Comparison of ENCODE assay signal across 19 cellular contexts in genomic region chr16:14378684-14379467, GRCh38.
DNase-seq lines count a peak whose midpoint lies in the region; ATAC-seq, FAIRE-seq and TF ChIP-seq lines count a peak whose summit lies in the region.
"Had no signal": no experiment of that assay in that cellular context is flagged by ENCODE, and none has a peak within 500 bp of the region (broad histone marks: within the 10 kb centered on the region; RNA-seq: fewer than 3 reads in every experiment).

No MANE protein-coding gene starts in this region.

- H3K4me1 ChIP-seq in HepG2 (ENCODE audit: insufficient read depth, low read length) (peaks cover 58% of the 10 kb centered on the region), right lobe of liver (no peaks in the 10 kb centered on the region)
- H3K4me1 ChIP-seq: adrenal gland, prostate gland had no signal

- H4K20me1 ChIP-seq in HepG2 (ENCODE audit: insufficient read depth, low read length) = no peaks in the 10 kb centered on the region

- H3K4me1 Mint-ChIP-seq in T-cell = peaks cover 0 to 5% (median 0%) of the 10 kb centered on the region in 3 donors

- ATAC-seq in HepG2 (peak; percentile 81), right lobe of liver (no peak), T-cell (replicated peaks in 1 of 4) (no peak)
- ATAC-seq: activated CD8-positive, alpha-beta T cell treated with anti-CD3 and anti-CD28 coated beads for 36 hours; left ventricle myocardium superior had no signal

- in situ Hi-C loops in HepG2 (cut with HindIII; ENCODE audit: extremely low pct_ligation_motif_present, low pct_unique_long_range_greater_than_20kb) = no loop called here

- H3K27me3 ChIP-seq in HepG2 (ENCODE audit: control insufficient read depth in 1 of 2, insufficient read depth in 2 of 2, low read length in 2 of 2) (no peaks in the 10 kb centered on the region), right lobe of liver (no peaks in the 10 kb centered on the region), dorsolateral prefrontal cortex (no peaks in the 10 kb centered on the region)
- H3K27me3 ChIP-seq: adrenal gland, SJSA1 had no signal

- no peak overlapping the region for H3K27ac Mint-ChIP-seq in T-cell
- H3K27ac Mint-ChIP-seq: activated CD8-positive, alpha-beta T cell treated with anti-CD3 and anti-CD28 coated beads for 36 hours; naive B cell had no signal

- POLR2A ChIA-PET in HepG2 (lab: Yijun Ruan, JAX) = interaction anchor here (1.0 to 1.9 kb wide), 5 partner anchors 10 to 60 kb away, joined by 3 to 11 read pairs (median 4); no protein-coding TSS in a partner anchor
- POLR2A ChIA-PET in T-cell (lab: Charles Lee) = no interaction called here

- no peaks in the 10 kb centered on the region for H3K9me3 Mint-ChIP-seq in T-cell
- H3K9me3 Mint-ChIP-seq: activated CD8-positive, alpha-beta T cell treated with anti-CD3 and anti-CD28 coated beads for 36 hours had no signal

- CTCF ChIA-PET in HepG2 (lab: Yijun Ruan, JAX; ENCODE audit: low intra/inter-chr PET ratio, low total read pairs) (no interaction called here), T-cell (lab: Charles Lee) (no interaction called here)

- TF ChIP-seq CTCF in HepG2 (CRISPR knock-in tag; IDR thresholded peaks at IDR 0.05) (0 out of 2 replicates have a peak, but pooled peaks have one; percentile 5), right lobe of liver (IDR thresholded peaks at IDR 0.05) (no peak), dorsolateral prefrontal cortex (IDR thresholded peaks at IDR 0.05 in 54 of 56, conservative IDR thresholded peaks at IDR 0.05 in 2 of 56; ENCODE audit: low read depth in 1 of 56, partially characterized antibody in 56 of 56) (no peak)

- H3K36me3 ChIP-seq in HepG2 (replicated peaks in 1 of 2; ENCODE audit: control insufficient read depth in 1 of 2, insufficient read depth in 2 of 2, low read length in 2 of 2) (no peaks in the 10 kb centered on the region), right lobe of liver (no peaks in the 10 kb centered on the region)
- H3K36me3 ChIP-seq: adrenal gland, prostate gland, SJSA1 had no signal

- H3K79me2 ChIP-seq in HepG2 (ENCODE audit: insufficient read depth, low read length) = no peaks in the 10 kb centered on the region

- intact Hi-C loops in HepG2 (cut with micrococcal nuclease; ENCODE audit: unreplicated experiment) = loop anchor here (5.0 kb wide), 1 partner anchor 148 kb away; no protein-coding TSS in a partner anchor
- intact Hi-C loops in right lobe of liver (cut with DNase I) = no loop called here
- intact Hi-C loops in dorsolateral prefrontal cortex (cut with DNase I) = no loop called here

- TF ChIP-seq POLR2A in HepG2 (IDR thresholded peaks at IDR 0.05; ENCODE audit: insufficient read depth in 1 of 2, low read depth in 2 of 2, low read length in 2 of 2) (no peak), right lobe of liver (IDR thresholded peaks at IDR 0.05) (no peak)

- H3K27ac ChIP-seq in HepG2 (ENCODE audit: extremely low read length, insufficient read depth, low read length) (no peak overlapping the region), right lobe of liver (no peak overlapping the region), dorsolateral prefrontal cortex (no peak overlapping the region)
- H3K27ac ChIP-seq: adrenal gland, prostate gland, SJSA1 had no signal

- no peaks in the 10 kb centered on the region for H3K36me3 Mint-ChIP-seq in T-cell
- H3K36me3 Mint-ChIP-seq: naive B cell had no signal

- H3K9me3 ChIP-seq in HepG2 (ENCODE audit: low read length) = no peaks in the 10 kb centered on the region
- no peaks in the 10 kb centered on the region for H3K9me3 ChIP-seq in right lobe of liver
- H3K9me3 ChIP-seq: adrenal gland, prostate gland, SJSA1 had no signal

- no peak for DNase-seq in HepG2 (ENCODE audit: low spot score)
- no peak for DNase-seq in right lobe of liver
- DNase-seq in T1000 (lab: John Stamatoyannopoulos, UW) = peak; percentile 74
- peak; percentile 73 for DNase-seq in fibroblast of gingiva (ENCODE audit: low read depth)
- DNase-seq in NOMO-1 treated with DMSO at 0.1 percent for 48 hours (lab: John Stamatoyannopoulos, UW; ENCODE audit: unreplicated experiment) = no peak
- no peak for DNase-seq in dorsolateral prefrontal cortex
- DNase-seq in NCI-H2029 (lab: John Stamatoyannopoulos, UW) = no peak
- no peak for DNase-seq in T-cell
- DNase-seq: 8988T; activated CD8-positive, alpha-beta T cell treated with anti-CD3 and anti-CD28 coated beads for 36 hours; adrenal gland; cortex of kidney; left ventricle myocardium superior; naive B cell; NCI-H1048; substantia nigra had no signal

- peak; percentile 59; the same call in 1 of the 2 replicates for TF ChIP-seq RAD21 in HepG2 (CRISPR knock-in tag; IDR thresholded peaks at IDR 0.05)

- H3K27me3 Mint-ChIP-seq in T-cell = peaks cover 0 to 2% of the 10 kb centered on the region in 2 donors
- H3K27me3 Mint-ChIP-seq: activated CD8-positive, alpha-beta T cell treated with anti-CD3 and anti-CD28 coated beads for 36 hours had no signal

- H2AFZ ChIP-seq in HepG2 (ENCODE audit: low read length) = no peak overlapping the region

- FAIRE-seq in HepG2 (lab: Jason Lieb, UNC) = no peak
- FAIRE-seq: GM18507 had no signal

- H3K9ac ChIP-seq in HepG2 (ENCODE audit: insufficient read depth, low read depth, low read length) = no peak overlapping the region

- BruUV-seq in HepG2 (replicated peaks; lab: Mats Ljungman, UMichigan) = no TSS peak

- no peak overlapping the region for H3K4me3 Mint-ChIP-seq in T-cell
- H3K4me3 Mint-ChIP-seq: activated CD8-positive, alpha-beta T cell treated with anti-CD3 and anti-CD28 coated beads for 36 hours; naive B cell had no signal

- peak overlapping the region; percentile 58 for H3K4me2 ChIP-seq in HepG2 (ENCODE audit: low read depth, low read length)

- 54% methylated on average over 16 of the region's 17 CpGs for WGBS in HepG2 (ENCODE audit: low lambda C conversion rate)
- WGBS in right lobe of liver (ENCODE audit: insufficient coverage, low coverage, low lambda C conversion rate, missing lambda C conversion rate) = 91% methylated on average over 4 of the region's 17 CpGs

- no peak for TF ChIP-seq EP300 in HepG2 (IDR thresholded peaks at IDR 0.05; ENCODE audit: low read depth in 2 of 2, low read length in 2 of 2)
- TF ChIP-seq EP300 in HepG2 (CRISPR knock-in tag; IDR thresholded peaks at IDR 0.05; ENCODE audit: borderline replicate concordance) = no peak

- H3K4me3 ChIP-seq in HepG2 (replicated peaks in 1 of 3; ENCODE audit: insufficient read depth in 1 of 3, low read depth in 2 of 3, low read length in 3 of 3) (peak overlapping the region in 1 of 3 experiments; percentile 2; a peak in 1 of 6 replicates), right lobe of liver (no peak overlapping the region), dorsolateral prefrontal cortex (no peak overlapping the region)
- H3K4me3 ChIP-seq: adrenal gland, prostate gland, SJSA1 had no signal

TF ChIP-seq in HepG2, 621 proteins besides CTCF, POLR2A, EP300 and RAD21 (continues in another document):
- TF ChIP-seq, protein P1, sequence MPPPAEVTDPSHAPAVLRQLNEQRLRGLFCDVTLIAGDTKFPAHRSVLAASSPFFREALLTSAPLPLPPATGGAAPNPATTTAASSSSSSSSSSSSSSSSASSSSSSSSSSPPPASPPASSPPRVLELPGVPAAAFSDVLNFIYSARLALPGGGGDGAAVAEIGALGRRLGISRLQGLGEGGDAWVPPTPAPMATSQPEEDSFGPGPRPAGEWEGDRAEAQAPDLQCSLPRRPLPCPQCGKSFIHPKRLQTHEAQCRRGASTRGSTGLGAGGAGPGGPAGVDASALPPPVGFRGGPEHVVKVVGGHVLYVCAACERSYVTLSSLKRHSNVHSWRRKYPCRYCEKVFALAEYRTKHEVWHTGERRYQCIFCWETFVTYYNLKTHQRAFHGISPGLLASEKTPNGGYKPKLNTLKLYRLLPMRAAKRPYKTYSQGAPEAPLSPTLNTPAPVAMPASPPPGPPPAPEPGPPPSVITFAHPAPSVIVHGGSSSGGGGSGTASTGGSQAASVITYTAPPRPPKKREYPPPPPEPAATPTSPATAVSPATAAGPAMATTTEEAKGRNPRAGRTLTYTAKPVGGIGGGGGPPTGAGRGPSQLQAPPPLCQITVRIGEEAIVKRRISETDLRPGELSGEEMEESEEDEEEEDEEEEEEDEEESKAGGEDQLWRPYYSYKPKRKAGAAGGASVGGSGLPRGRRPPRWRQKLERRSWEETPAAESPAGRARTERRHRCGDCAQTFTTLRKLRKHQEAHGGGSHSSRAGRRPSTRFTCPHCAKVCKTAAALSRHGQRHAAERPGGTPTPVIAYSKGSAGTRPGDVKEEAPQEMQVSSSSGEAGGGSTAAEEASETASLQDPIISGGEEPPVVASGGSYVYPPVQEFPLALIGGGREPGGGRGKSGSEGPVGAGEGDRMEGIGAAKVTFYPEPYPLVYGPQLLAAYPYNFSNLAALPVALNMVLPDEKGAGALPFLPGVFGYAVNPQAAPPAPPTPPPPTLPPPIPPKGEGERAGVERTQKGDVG (CRISPR knock-in tag; IDR thresholded peaks at IDR 0.05; ENCODE audit: borderline replicate concordance) = 0 out of 2 replicates have a peak, but pooled peaks have one; percentile 20
- 0 out of 2 replicates have a peak, but pooled peaks have one; percentile 2 for TF ChIP-seq SIN3B (IDR thresholded peaks at IDR 0.05; ENCODE audit: low read length)
- TF ChIP-seq XRCC5 (optimal IDR thresholded peaks at IDR 0.05; ENCODE audit: low read length) = peak; percentile 3
- peak; percentile 39; the same call in 1 of the 2 replicates for TF ChIP-seq THAP9 (CRISPR knock-in tag; IDR thresholded peaks at IDR 0.05; ENCODE audit: borderline replicate concordance)
- peak; percentile 15; the same call in 1 of the 2 replicates for TF ChIP-seq NRL (CRISPR knock-in tag; IDR thresholded peaks at IDR 0.05; ENCODE audit: borderline replicate concordance)
- TF ChIP-seq NFE2 (CRISPR knock-in tag; IDR thresholded peaks at IDR 0.05) = no peak

Comparison
In these comparisons a context has a peak if more than half of its experiments do, and no peak if none do; other contexts are left out.
1. DNase-seq: peak in T1000 (single experiment) and fibroblast of gingiva (single experiment); none in HepG2 (single experiment), right lobe of liver (0 of 3), NOMO-1 treated with DMSO at 0.1 percent for 48 hours (single experiment), dorsolateral prefrontal cortex (0 of 10), NCI-H2029 (single experiment) and T-cell (0 of 34).